Comparison of ENCODE assay signal across 19 cellular contexts in genomic region chr21:36753556-36753955, GRCh38.
DNase-seq lines count a peak whose midpoint lies in the region; ATAC-seq and TF ChIP-seq lines count a peak whose summit lies in the region.
"Had no signal": no experiment of that assay in that cellular context is flagged by ENCODE, and none has a peak within 500 bp of the region (broad histone marks: within the 10 kb centered on the region; RNA-seq: fewer than 3 reads in every experiment).

No MANE protein-coding gene starts in this region.

- H3K4me1 ChIP-seq in RWPE2 (ENCODE audit: insufficient read depth, poor library complexity, severe bottlenecking) = peaks cover 7% of the 10 kb centered on the region
- H3K4me1 ChIP-seq: colonic mucosa, Peyer's patch, testis had no signal

- H3K27ac ChIP-seq in RWPE2 (ENCODE audit: poor library complexity, severe bottlenecking) = peak overlapping the region; percentile 38
- H3K27ac ChIP-seq: colonic mucosa, Peyer's patch, testis had no signal

- peaks cover 6% of the 10 kb centered on the region for H3K36me3 ChIP-seq in RWPE2 (ENCODE audit: low read depth)
- H3K36me3 ChIP-seq: colonic mucosa, Peyer's patch had no signal

- DNase-seq in ELR (ENCODE audit: low read depth) (peak; percentile 70), RWPE2 (ENCODE audit: low spot score) (no peak), fibroblast of pulmonary artery (ENCODE audit: low read depth) (peak; percentile 55), skeletal muscle cell (ENCODE audit: low read depth) (peak; percentile 43), 8988T (no peak), T-helper 9 cell (no peak), dedifferentiated amniotic fluid mesenchymal stem cell (ENCODE audit: extremely low spot score) (no peak)
- DNase-seq: activated CD4-positive, alpha-beta T cell treated with anti-CD3 and anti-CD28 coated beads, Interleukin-2, amount 10 ng/mL, durations not matched to agents 24 days and 14 days; activated naive CD8-positive, alpha-beta T cell treated with anti-CD3 and anti-CD28 coated beads for 36 hours; activated T-cell treated with anti-CD3 and anti-CD28 coated beads, Interleukin-2, amount 50 U/mL, for 1 hour; CD4-positive, alpha-beta memory T cell; colonic mucosa; NCI-H2029 treated with DMSO at 0.1 percent for 48 hours; NCI-H526 treated with DMSO at 0.1 percent for 48 hours; Peyer's patch; stimulated activated CD4-positive, alpha-beta T cell treated with anti-CD3 and anti-CD28 coated beads, Interleukin-15, amount 100 ng/mL, for 24 hours; T-helper 17 cell; testis had no signal

- H3K27me3 ChIP-seq in RWPE2 (ENCODE audit: insufficient read depth, poor library complexity, severe bottlenecking) = no peaks in the 10 kb centered on the region
- H3K27me3 ChIP-seq: Peyer's patch, testis had no signal

- TF ChIP-seq CTCF in RWPE2 (IDR thresholded peaks at IDR 0.05; ENCODE audit: poor library complexity, severe bottlenecking) (no peak), fibroblast of pulmonary artery (IDR thresholded peaks at IDR 0.05; ENCODE audit: low read length, missing control alignments) (no peak)

- H3K4me3 ChIP-seq in RWPE2 (ENCODE audit: severe bottlenecking) (no peak overlapping the region), fibroblast of pulmonary artery (replicated peaks; ENCODE audit: low read depth, low read length) (no peak overlapping the region), skeletal muscle cell (ENCODE audit: low read depth, low read length) (no peak overlapping the region)
- H3K4me3 ChIP-seq: colonic mucosa, Peyer's patch, testis had no signal

- peak; percentile 87 for ATAC-seq in RWPE2 (ENCODE audit: low read depth)
- ATAC-seq: esophagus mucosa, T-helper 17 cell had no signal

- no peaks in the 10 kb centered on the region for H3K9me3 ChIP-seq in RWPE2 (ENCODE audit: severe bottlenecking)
- H3K9me3 ChIP-seq: colonic mucosa, Peyer's patch, testis had no signal

Comparison
In these comparisons a context has a peak if more than half of its experiments do, and no peak if none do; other contexts are left out.
1. DNase-seq: peak in ELR (single experiment), fibroblast of pulmonary artery (single experiment) and skeletal muscle cell (single experiment); none in RWPE2 (single experiment), 8988T (single experiment), T-helper 9 cell (single experiment) and dedifferentiated amniotic fluid mesenchymal stem cell (single experiment).